15 cellular contexts compared by ENCODE assay signal in genomic region chr11:12798609-12799011, GRCh38.
DNase-seq lines count a peak whose midpoint lies in the region; ATAC-seq and TF ChIP-seq lines count a peak whose summit lies in the region.
"Had no signal": no experiment of that assay in that cellular context is flagged by ENCODE, and none has a peak within 500 bp of the region (broad histone marks: within the 10 kb centered on the region; RNA-seq: fewer than 3 reads in every experiment).

No MANE protein-coding gene starts in this region.

- TF ChIP-seq CTCF in HFFc6 (IDR thresholded peaks at IDR 0.05) (no peak), PC-3 (conservative IDR thresholded peaks at IDR 0.05; ENCODE audit: low read depth, low read length) (no peak), smooth muscle cell (IDR thresholded peaks at IDR 0.05; ENCODE audit: borderline replicate concordance, insufficient read depth, poor library complexity, severe bottlenecking) (no peak)

- H3F3A ChIP-seq in PC-3 (ENCODE audit: low read length, unreplicated experiment) (peaks cover 4% of the 10 kb centered on the region), smooth muscle cell (ENCODE audit: low read depth) (peaks cover 27% of the 10 kb centered on the region)

- no peaks in the 10 kb centered on the region for H3K9me3 ChIP-seq in PC-3 (ENCODE audit: low read length)
- H3K9me3 ChIP-seq in smooth muscle cell (replicated peaks; ENCODE audit: low read depth) = no peaks in the 10 kb centered on the region
- H3K9me3 ChIP-seq: SJSA1 had no signal

- H3K36me3 ChIP-seq in PC-3 (ENCODE audit: low read depth, low read length) (peaks cover 7% of the 10 kb centered on the region; the same call in 1 of the 2 replicates), smooth muscle cell (ENCODE audit: low read depth) (no peaks in the 10 kb centered on the region)

- H3K4me3 Mint-ChIP-seq in HFFc6 = peak overlapping the region; percentile 19; the same call in 1 of the 2 replicates
- H3K4me3 Mint-ChIP-seq: activated naive CD4-positive, alpha-beta T cell treated with anti-CD3 and anti-CD28 coated beads, Interleukin-2, amount 50 U/mL, for 24 hours; stimulated activated effector memory CD8-positive, alpha-beta T cell treated with anti-CD3 and anti-CD28 coated beads, Interleukin-12 subunit alpha, Interleukin-12 subunit beta, amount 100 ng/mL, for 72 hours had no signal

- peak overlapping the region; percentile 75 for H3K27ac Mint-ChIP-seq in HFFc6
- H3K27ac Mint-ChIP-seq: activated naive CD4-positive, alpha-beta T cell treated with anti-CD3 and anti-CD28 coated beads, Interleukin-2, amount 50 U/mL, for 24 hours; stimulated activated effector memory CD8-positive, alpha-beta T cell treated with anti-CD3 and anti-CD28 coated beads, Interleukin-12 subunit alpha, Interleukin-12 subunit beta, amount 100 ng/mL, for 72 hours had no signal

- POLR2A ChIA-PET in PC-3 (lab: Charles Lee; ENCODE audit: unreplicated experiment) = no interaction called here

- H3K4me2 ChIP-seq in PC-3 (ENCODE audit: low read length) (no peak overlapping the region), smooth muscle cell (peak overlapping the region; percentile 67)

- no peaks in the 10 kb centered on the region for H3K9me3 Mint-ChIP-seq in HFFc6
- H3K9me3 Mint-ChIP-seq: activated naive CD4-positive, alpha-beta T cell treated with anti-CD3 and anti-CD28 coated beads, Interleukin-2, amount 50 U/mL, for 24 hours; stimulated activated effector memory CD8-positive, alpha-beta T cell treated with anti-CD3 and anti-CD28 coated beads, Interleukin-12 subunit alpha, Interleukin-12 subunit beta, amount 100 ng/mL, for 72 hours had no signal

- H3K27me3 ChIP-seq in PC-3 (ENCODE audit: low read length) = no peaks in the 10 kb centered on the region
- H3K27me3 ChIP-seq in smooth muscle cell (ENCODE audit: low read depth) = no peaks in the 10 kb centered on the region
- H3K27me3 ChIP-seq: SJSA1 had no signal

- H3K79me2 ChIP-seq in PC-3 (ENCODE audit: low read length) = peaks cover 70% of the 10 kb centered on the region
- H3K79me2 ChIP-seq in smooth muscle cell (ENCODE audit: low read depth) = peaks cover 81% of the 10 kb centered on the region

- 47% methylated on average over 4 of the region's 4 CpGs for WGBS in smooth muscle cell (ENCODE audit: low lambda C conversion rate)

- intact Hi-C loops in PC-3 (cut with micrococcal nuclease) = no loop called here
- intact Hi-C loops in left colon (cut with DNase I, micrococcal nuclease) = no loop called here
- intact Hi-C loops in left ventricle myocardium superior (cut with micrococcal nuclease) = no loop called here

- CTCF ChIA-PET in PC-3 (lab: Charles Lee) = no interaction called here

- H3K27ac ChIP-seq in PC-3 (ENCODE audit: low read length) = peak overlapping the region; percentile 60; the same call in 1 of the 2 replicates
- H3K27ac ChIP-seq in smooth muscle cell (ENCODE audit: low read depth) = peak overlapping the region; percentile 99
- H3K27ac ChIP-seq: SJSA1 had no signal

- H3K4me1 Mint-ChIP-seq in HFFc6 (ENCODE audit: low read depth) = peaks cover 90% of the 10 kb centered on the region
- H3K4me1 Mint-ChIP-seq: activated naive CD4-positive, alpha-beta T cell treated with anti-CD3 and anti-CD28 coated beads, Interleukin-2, amount 50 U/mL, for 24 hours; stimulated activated effector memory CD8-positive, alpha-beta T cell treated with anti-CD3 and anti-CD28 coated beads, Interleukin-12 subunit alpha, Interleukin-12 subunit beta, amount 100 ng/mL, for 72 hours had no signal

- H3K9me2 ChIP-seq in PC-3 (replicated peaks; ENCODE audit: low read length) = no peaks in the 10 kb centered on the region

- no peak overlapping the region for H3K9ac ChIP-seq in PC-3 (ENCODE audit: low read length)
- no peak overlapping the region for H3K9ac ChIP-seq in smooth muscle cell (ENCODE audit: low read depth)

- H3K4me1 ChIP-seq in PC-3 (ENCODE audit: insufficient read depth, low read length) = peaks cover 55% of the 10 kb centered on the region
- peaks cover 63% of the 10 kb centered on the region for H3K4me1 ChIP-seq in smooth muscle cell (ENCODE audit: low read depth)

- no TSS peak for BruUV-seq in PC-3 (replicated peaks; lab: Mats Ljungman, UMichigan)

- H3K27me3 Mint-ChIP-seq in HFFc6 (ENCODE audit: insufficient read depth) = no peaks in the 10 kb centered on the region; the same call in none of the 2 replicates

- H3K4me3 ChIP-seq in PC-3 (ENCODE audit: low read length) (no peak overlapping the region), smooth muscle cell (no peak overlapping the region)
- H3K4me3 ChIP-seq: K562, SJSA1 had no signal

- H3K36me3 Mint-ChIP-seq in HFFc6 (ENCODE audit: low read depth) = peaks cover 43% of the 10 kb centered on the region
- H3K36me3 Mint-ChIP-seq: activated naive CD4-positive, alpha-beta T cell treated with anti-CD3 and anti-CD28 coated beads, Interleukin-2, amount 50 U/mL, for 24 hours; stimulated activated effector memory CD8-positive, alpha-beta T cell treated with anti-CD3 and anti-CD28 coated beads, Interleukin-12 subunit alpha, Interleukin-12 subunit beta, amount 100 ng/mL, for 72 hours had no signal

- ATAC-seq in PC-3 (no peak), left colon (peak; percentile 28), left ventricle myocardium superior (no peak)
- ATAC-seq: K562; right cardiac atrium; stimulated activated effector memory CD8-positive, alpha-beta T cell treated with anti-CD3 and anti-CD28 coated beads, Interleukin-12 subunit alpha, Interleukin-12 subunit beta, amount 100 ng/mL, for 72 hours had no signal

- H2AFZ ChIP-seq in PC-3 (ENCODE audit: low read length) (no peak overlapping the region), smooth muscle cell (ENCODE audit: low read depth) (no peak overlapping the region)

- H4K20me1 ChIP-seq in PC-3 (ENCODE audit: low read length) (no peaks in the 10 kb centered on the region), smooth muscle cell (ENCODE audit: low read depth) (peaks cover 76% of the 10 kb centered on the region)

- no peak for DNase-seq in HFFc6
- no peak for DNase-seq in PC-3
- no peak for DNase-seq in left colon
- DNase-seq in smooth muscle cell (lab: John Stamatoyannopoulos, UW; ENCODE audit: unreplicated experiment) = no peak
- no peak for DNase-seq in left ventricle myocardium superior
- no peak for DNase-seq in T-helper 1 cell
- no peak for DNase-seq in GOT3 (lab: John Stamatoyannopoulos, UW)
- DNase-seq: activated CD8-positive, alpha-beta memory T cell treated with anti-CD3 and anti-CD28 coated beads, Interleukin-2, amount 50 U/mL, for 48 hours; islet precursor cell; right cardiac atrium; stimulated activated CD4-positive, alpha-beta T cell treated with anti-CD3 and anti-CD28 coated beads, Interleukin-4, amount 100 ng/mL, for 24 hours had no signal
